Comparison of ENCODE assay signal across 23 cellular contexts in genomic region chr14:78614651-78615050, GRCh38.
"Had no signal": no experiment of that assay in that cellular context is flagged by ENCODE, and none has a peak within 500 bp of the region (broad histone marks: within the 10 kb centered on the region; RNA-seq: fewer than 3 reads in every experiment).

No MANE protein-coding gene starts in this region.

- H3K4me1 Mint-ChIP-seq: activated CD4-positive, alpha-beta T cell treated with anti-CD3 and anti-CD28 coated beads for 36 hours; activated naive CD8-positive, alpha-beta T cell treated with anti-CD3 and anti-CD28 coated beads, Interleukin-2, amount 10 ng/mL, durations not matched to agents 7 days and 5 days had no signal

- H3K27ac Mint-ChIP-seq: activated CD4-positive, alpha-beta T cell treated with anti-CD3 and anti-CD28 coated beads for 36 hours; activated CD8-positive, alpha-beta T cell treated with anti-CD3 and anti-CD28 coated beads for 36 hours; activated naive CD8-positive, alpha-beta T cell treated with anti-CD3 and anti-CD28 coated beads, Interleukin-2, amount 10 ng/mL, durations not matched to agents 7 days and 5 days; T-helper 17 cell had no signal

- FAIRE-seq: bronchial epithelial cell, RCC 7860, TTC549 had no signal

- H3K36me3 ChIP-seq: ascending aorta, WERI-Rb-1 had no signal

- H3K9me3 ChIP-seq: ascending aorta, body of pancreas had no signal

- ATAC-seq: activated CD4-positive, alpha-beta T cell treated with anti-CD3 and anti-CD28 coated beads for 36 hours; activated CD8-positive, alpha-beta T cell treated with anti-CD3 and anti-CD28 coated beads for 36 hours; body of pancreas; PC-3; T-helper 17 cell had no signal

- H3K9me3 Mint-ChIP-seq: activated CD8-positive, alpha-beta T cell treated with anti-CD3 and anti-CD28 coated beads for 36 hours; activated naive CD8-positive, alpha-beta T cell treated with anti-CD3 and anti-CD28 coated beads, Interleukin-2, amount 10 ng/mL, durations not matched to agents 7 days and 5 days had no signal

- H3K27ac ChIP-seq: ascending aorta, body of pancreas, WERI-Rb-1 had no signal

- DNase-seq: activated CD4-positive, alpha-beta T cell treated with anti-CD3 and anti-CD28 coated beads for 36 hours; activated CD8-positive, alpha-beta memory T cell treated with anti-CD3 and anti-CD28 coated beads, Interleukin-2, amount 50 U/mL, for 4 hours; activated CD8-positive, alpha-beta T cell treated with anti-CD3 and anti-CD28 coated beads for 36 hours; activated naive CD4-positive, alpha-beta T cell treated with anti-CD3 and anti-CD28 coated beads, Interleukin-2, amount 50 U/mL, for 16 hours; activated naive CD8-positive, alpha-beta T cell treated with anti-CD3 and anti-CD28 coated beads, Interleukin-2, amount 10 ng/mL, durations not matched to agents 7 days and 5 days; activated T-cell treated with anti-CD3 and anti-CD28 coated beads, Interleukin-2, amount 50 U/mL, for 1 hour; body of pancreas; central memory CD4-positive, alpha-beta T cell; IMR-90; KG1; NCI-H1105 treated with DMSO at 0.1 percent for 48 hours; NCI-H345; NCI-H510A; NCI-H526 treated with DMSO at 0.1 percent for 48 hours; PC-3; SHP77; T-helper 17 cell; T-helper 9 cell; WERI-Rb-1 had no signal

- H3K27me3 ChIP-seq: ascending aorta, body of pancreas had no signal

- H3K4me3 Mint-ChIP-seq: activated CD4-positive, alpha-beta T cell treated with anti-CD3 and anti-CD28 coated beads for 36 hours; activated CD8-positive, alpha-beta T cell treated with anti-CD3 and anti-CD28 coated beads for 36 hours; activated naive CD8-positive, alpha-beta T cell treated with anti-CD3 and anti-CD28 coated beads, Interleukin-2, amount 10 ng/mL, durations not matched to agents 7 days and 5 days; T-helper 17 cell had no signal

- H3K4me3 ChIP-seq: ascending aorta, body of pancreas had no signal

- H3K4me1 ChIP-seq: ascending aorta, body of pancreas had no signal
